In genomic region chr7:24980695-24981543, GRCh38 we compare ENCODE assay signal across 8 cellular contexts. TPM values are rescaled to one million over a fixed set of nuclear protein-coding genes. Genes with fewer than 3 reads are reported as not detected.
DNase-seq lines count a peak whose midpoint lies in the region; ATAC-seq, FAIRE-seq and TF ChIP-seq lines count a peak whose summit lies in the region.

No MANE protein-coding gene starts in this region.

- peak; percentile 17 for ATAC-seq in HG02981 (IDR thresholded peaks at IDR 0.05; ENCODE audit: unreplicated experiment)
- ATAC-seq in HepG2: peak; percentile 1; the same call in 2 of the 3 replicates

- no peak for TF ChIP-seq CTCF in RWPE1 (conservative IDR thresholded peaks at IDR 0.05; ENCODE audit: low read depth)
- no peak for TF ChIP-seq CTCF in cardiac fibroblast (IDR thresholded peaks at IDR 0.05; ENCODE audit: low read depth, low read length)
- TF ChIP-seq CTCF in HepG2 (CRISPR knock-in tag; IDR thresholded peaks at IDR 0.05): no peak

- intact Hi-C loops in HepG2 (cut with micrococcal nuclease; ENCODE audit: unreplicated experiment): loop anchor here (1.0 to 2.0 kb wide), 3 partner anchors 44 to 161 kb away; no protein-coding TSS in a partner anchor

- peak; percentile 77 for DNase-seq in activated effector memory CD4-positive, alpha-beta T cell treated with anti-CD3 and anti-CD28 coated beads, Interleukin-2, amount 50 U/mL, for 16 hours
- no peak for DNase-seq in activated effector memory CD4-positive, alpha-beta T cell treated with Interleukin-2 at 50 U/mL for 16 hours
- DNase-seq in RWPE1 (ENCODE audit: low spot score) (peak; percentile 62), cardiac fibroblast (ENCODE audit: low read depth in 2 of 2) (peak; percentile 36 to 55), HepG2 (ENCODE audit: low spot score) (no peak), NCI-H1436 treated with DMSO at 0.1 percent for 48 hours (lab: John Stamatoyannopoulos, UW) (no peak)
- peak in 5 of 6 experiments; percentile 36 to 54 (median 44) for DNase-seq in stimulated activated naive CD4-positive, alpha-beta T cell (lab: John Stamatoyannopoulos, UW)

- TF ChIP-seq RAD21 in HepG2 (CRISPR knock-in tag; IDR thresholded peaks at IDR 0.05): no peak

- peak overlapping the region; percentile 99 for H3K4me2 ChIP-seq in HepG2 (ENCODE audit: low read depth, low read length)

- peak overlapping the region; percentile 79 for H3K9ac ChIP-seq in HepG2 (ENCODE audit: insufficient read depth, low read depth, low read length)

- no peak for TF ChIP-seq POLR2A in HepG2 (IDR thresholded peaks at IDR 0.05; ENCODE audit: insufficient read depth in 1 of 2, low read depth in 2 of 2, low read length in 2 of 2)

- TF ChIP-seq EP300 in HepG2 (IDR thresholded peaks at IDR 0.05; ENCODE audit: low read depth in 2 of 2, low read length in 2 of 2): no peak
- TF ChIP-seq EP300 in HepG2 (CRISPR knock-in tag; IDR thresholded peaks at IDR 0.05; ENCODE audit: borderline replicate concordance): no peak

- no peaks in the 10 kb centered on the region for H3K9me3 ChIP-seq in HepG2 (ENCODE audit: low read length)

- H3K27me3 ChIP-seq in HepG2 (ENCODE audit: control insufficient read depth in 1 of 2, insufficient read depth in 2 of 2, low read length in 2 of 2): no peaks in the 10 kb centered on the region; a peak in 1 of 5 replicates

- CTCF ChIA-PET in RWPE1 (lab: Yijun Ruan, JAX) (interaction anchor here (0.6 to 4.9 kb wide), 11 partner anchors 35 to 1327 kb away, joined by 3 to 40 read pairs (median 5); no protein-coding TSS in a partner anchor), HepG2 (lab: Yijun Ruan, JAX; ENCODE audit: low intra/inter-chr PET ratio, low total read pairs) (interaction anchor here (0.6 to 1.9 kb wide), 2 partner anchors 89 kb away, joined by 4 to 6 read pairs; no protein-coding TSS in a partner anchor)

- WGBS in HepG2 (ENCODE audit: low lambda C conversion rate): 23% methylated on average over 17 of the region's 37 CpGs

- in situ Hi-C loops in HepG2 (cut with HindIII; ENCODE audit: extremely low pct_ligation_motif_present, low pct_unique_long_range_greater_than_20kb): loop anchor here (5.0 kb wide), 2 partner anchors 86 to 164 kb away; no protein-coding TSS in a partner anchor

- no peaks in the 10 kb centered on the region for H4K20me1 ChIP-seq in HepG2 (ENCODE audit: insufficient read depth, low read length)

- TSS peak; percentile 89 for BruUV-seq in HepG2 (replicated peaks; lab: Mats Ljungman, UMichigan)

- peak overlapping the region; percentile 83 for H2AFZ ChIP-seq in HepG2 (ENCODE audit: low read length)

- H3K36me3 ChIP-seq in HepG2 (replicated peaks in 1 of 2; ENCODE audit: control insufficient read depth in 1 of 2, insufficient read depth in 2 of 2, low read length in 2 of 2): no peaks in the 10 kb centered on the region

- peak overlapping the region; percentile 71 to 82 for H3K4me3 ChIP-seq in cardiac fibroblast (replicated peaks in 1 of 2; ENCODE audit: low read depth in 2 of 2, low read length in 2 of 2)
- H3K4me3 ChIP-seq in HepG2 (replicated peaks in 1 of 3; ENCODE audit: insufficient read depth in 1 of 3, low read depth in 2 of 3, low read length in 3 of 3): peak overlapping the region; percentile 75 to 89 (median 78)

- H3K27ac ChIP-seq in RWPE1: peak overlapping the region; percentile 96
- peak overlapping the region; percentile 81 for H3K27ac ChIP-seq in HepG2 (ENCODE audit: extremely low read length, insufficient read depth, low read length)

- peaks cover 34% of the 10 kb centered on the region for H3K79me2 ChIP-seq in HepG2 (ENCODE audit: insufficient read depth, low read length)

- no peak for FAIRE-seq in HepG2 (lab: Jason Lieb, UNC)

- POLR2A ChIA-PET in RWPE1 (lab: Yijun Ruan, JAX; ENCODE audit: low non-redundant PET) (interaction anchor here (0.5 to 1.4 kb wide), 6 partner anchors 42 to 160 kb away, joined by 3 to 8 read pairs (median 4); no protein-coding TSS in a partner anchor), HepG2 (lab: Yijun Ruan, JAX) (interaction anchor here (0.6 to 2.9 kb wide), 5 partner anchors 10 to 144 kb away, joined by 3 to 16 read pairs (median 5); partner anchors contain the start of gene CYCS)

- peaks cover 80% of the 10 kb centered on the region for H3K4me1 ChIP-seq in HepG2 (ENCODE audit: insufficient read depth, low read length)

TF ChIP-seq in HepG2, 621 proteins besides CTCF, POLR2A, EP300 and RAD21 (continues in another document):
- TF ChIP-seq SNAI1 (CRISPR knock-in tag; IDR thresholded peaks at IDR 0.05; ENCODE audit: borderline replicate concordance): no peak
- no peak for TF ChIP-seq ETV5 (CRISPR knock-in tag; IDR thresholded peaks at IDR 0.05; ENCODE audit: borderline replicate concordance)
- TF ChIP-seq STAG1 (CRISPR knock-in tag; IDR thresholded peaks at IDR 0.05): peak; percentile 2; the same call in 1 of the 2 replicates
- peak; percentile 19; the same call in 1 of the 2 replicates for TF ChIP-seq ZNF567 (CRISPR knock-in tag; IDR thresholded peaks at IDR 0.05; ENCODE audit: borderline replicate concordance)
- TF ChIP-seq ZXDC (CRISPR knock-in tag; IDR thresholded peaks at IDR 0.05): 0 out of 2 replicates have a peak, but pooled peaks have one; percentile 50
- 0 out of 2 replicates have a peak, but pooled peaks have one; percentile 34 for TF ChIP-seq ZNF501 (CRISPR knock-in tag; IDR thresholded peaks at IDR 0.05)
- TF ChIP-seq ZNF225 (CRISPR knock-in tag; IDR thresholded peaks at IDR 0.05): peak; percentile 48; the same call in 1 of the 2 replicates
- TF ChIP-seq HNRNPL (IDR thresholded peaks at IDR 0.05; ENCODE audit: low read depth, low read length): peak; percentile 39; the same call in 1 of the 2 replicates
- peak; percentile 51; the same call in 1 of the 2 replicates for TF ChIP-seq MTF2 (CRISPR knock-in tag; IDR thresholded peaks at IDR 0.05; ENCODE audit: borderline replicate concordance)

RNA-seq across cellular contexts. Expression of gene OSBPL3, which starts 0.9 kb away (rescaled TPM):
- total RNA-seq in HepG2 (2016; rRNA removed; fragmentation: Illumina TruSeq; extraction: Trizol): 26.4 and 28.9 TPM in 2 replicates
- 6.6 and 7.4 TPM in 2 replicates for total RNA-seq in HepG2 (2016; cell fraction: cytosol; rRNA removed; fragmentation: Illumina TruSeq; extraction: Trizol; ENCODE audit: low read depth)
- 22.4 and 26.0 TPM in 2 replicates for total RNA-seq in HepG2 (2016; cell fraction: insoluble cytoplasmic fraction; rRNA removed; fragmentation: Illumina TruSeq; extraction: Trizol)
- total RNA-seq in HepG2 (2016; cell fraction: membrane; rRNA removed; fragmentation: Illumina TruSeq; extraction: Trizol): 11.1 and 11.2 TPM in 2 replicates
- total RNA-seq in HepG2 (2016; cell fraction: nucleus; rRNA removed; fragmentation: Illumina TruSeq; extraction: Trizol): 39.7 and 41.7 TPM in 2 replicates
- polyA plus RNA-seq in HepG2 (2011; rRNA removed): 8.8 and 9.7 TPM in 2 replicates
- polyA plus RNA-seq in HepG2 (2011; cell fraction: cytosol; rRNA removed): 3.7 and 4.4 TPM in 2 replicates
- 22.4 and 23.2 TPM in 2 replicates for polyA plus RNA-seq in HepG2 (2011; cell fraction: nucleus; rRNA removed)
- 7.1 and 8.1 TPM in 2 replicates for polyA plus RNA-seq in HepG2 (2012)
- 1.5 and 1.8 TPM in 2 replicates for polyA plus RNA-seq in HepG2 (2016; cell fraction: cytosol; fragmentation: Illumina TruSeq; extraction: Trizol; ENCODE audit: low read depth)
- polyA plus RNA-seq in HepG2 (2016; cell fraction: insoluble cytoplasmic fraction; fragmentation: Illumina TruSeq; extraction: Trizol; ENCODE audit: low read depth): 16.7 and 19.5 TPM in 2 replicates
- 4.2 and 4.7 TPM in 2 replicates for polyA plus RNA-seq in HepG2 (2016; cell fraction: membrane; fragmentation: Illumina TruSeq; extraction: Trizol; ENCODE audit: low read depth)
- 65.6 and 72.4 TPM in 2 replicates for polyA plus RNA-seq in HepG2 (2016; cell fraction: nucleus; fragmentation: Illumina TruSeq; extraction: Trizol; ENCODE audit: insufficient read depth, low read depth)
- 15.3 and 17.6 TPM in 2 replicates for polyA minus RNA-seq in HepG2 (2011; rRNA and poly(A)+ RNA removed; ENCODE audit: low replicate concordance)
- 8.8 and 11.6 TPM in 2 replicates for polyA minus RNA-seq in HepG2 (2011; cell fraction: cytosol; rRNA and poly(A)+ RNA removed)
- 43.5 and 49.5 TPM in 2 replicates for polyA minus RNA-seq in HepG2 (2011; cell fraction: nucleus; rRNA and poly(A)+ RNA removed)

Comparison
In these comparisons a context has a peak if more than half of its experiments do, and no peak if none do; other contexts are left out.
1. DNase-seq: peak in activated effector memory CD4-positive, alpha-beta T cell treated with anti-CD3 and anti-CD28 coated beads, Interleukin-2, amount 50 U/mL, for 16 hours (single experiment), RWPE1 (single experiment), cardiac fibroblast (2 of 2) and stimulated activated naive CD4-positive, alpha-beta T cell (5 of 6); none in activated effector memory CD4-positive, alpha-beta T cell treated with Interleukin-2 at 50 U/mL for 16 hours (single experiment), HepG2 (single experiment) and NCI-H1436 treated with DMSO at 0.1 percent for 48 hours (single experiment).